1 cellular context compared by ENCODE assay signal in the genomic region with DNA sequence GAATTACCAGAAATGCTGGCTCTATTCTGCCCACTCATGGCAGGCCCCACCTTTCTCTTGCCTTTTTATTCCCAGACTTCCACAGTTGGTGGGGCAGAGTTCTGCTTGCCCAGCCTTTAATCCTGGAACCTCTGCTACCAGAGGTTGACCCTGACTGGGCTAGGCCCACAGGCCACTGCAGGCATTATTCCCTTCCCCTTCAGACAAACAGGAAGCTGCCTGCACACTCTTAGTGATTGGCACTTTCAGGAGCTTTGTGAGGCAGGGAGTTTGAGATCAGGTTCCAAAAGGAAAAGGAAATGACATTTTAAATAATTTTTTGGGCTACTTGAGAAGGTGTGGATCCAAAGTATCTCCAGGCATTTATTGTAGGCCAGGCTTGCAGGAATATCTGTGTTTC.
A peak's percentile ranks its signal among the peaks of the same experiment; 100 is the strongest.
TF ChIP-seq lines count a peak whose summit lies in the region.

No MANE protein-coding gene starts in this region.

TF ChIP-seq in K562, 482 proteins besides CTCF, POLR2A, EP300 and RAD21:
- TF ChIP-seq ZBTB33 (CRISPR knock-in tag; IDR thresholded peaks at IDR 0.05), result no peak
- TF ChIP-seq, protein P1, sequence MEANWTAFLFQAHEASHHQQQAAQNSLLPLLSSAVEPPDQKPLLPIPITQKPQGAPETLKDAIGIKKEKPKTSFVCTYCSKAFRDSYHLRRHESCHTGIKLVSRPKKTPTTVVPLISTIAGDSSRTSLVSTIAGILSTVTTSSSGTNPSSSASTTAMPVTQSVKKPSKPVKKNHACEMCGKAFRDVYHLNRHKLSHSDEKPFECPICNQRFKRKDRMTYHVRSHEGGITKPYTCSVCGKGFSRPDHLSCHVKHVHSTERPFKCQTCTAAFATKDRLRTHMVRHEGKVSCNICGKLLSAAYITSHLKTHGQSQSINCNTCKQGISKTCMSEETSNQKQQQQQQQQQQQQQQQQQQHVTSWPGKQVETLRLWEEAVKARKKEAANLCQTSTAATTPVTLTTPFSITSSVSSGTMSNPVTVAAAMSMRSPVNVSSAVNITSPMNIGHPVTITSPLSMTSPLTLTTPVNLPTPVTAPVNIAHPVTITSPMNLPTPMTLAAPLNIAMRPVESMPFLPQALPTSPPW (CRISPR knock-in tag; IDR thresholded peaks at IDR 0.05), result no peak
- TF ChIP-seq SRSF7 (optimal IDR thresholded peaks at IDR 0.05; ENCODE audit: low read depth, low read length), result no peak
- no peak for TF ChIP-seq HINFP (tag; conservative IDR thresholded peaks at IDR 0.05; ENCODE audit: low read depth)
- TF ChIP-seq, protein P2, sequence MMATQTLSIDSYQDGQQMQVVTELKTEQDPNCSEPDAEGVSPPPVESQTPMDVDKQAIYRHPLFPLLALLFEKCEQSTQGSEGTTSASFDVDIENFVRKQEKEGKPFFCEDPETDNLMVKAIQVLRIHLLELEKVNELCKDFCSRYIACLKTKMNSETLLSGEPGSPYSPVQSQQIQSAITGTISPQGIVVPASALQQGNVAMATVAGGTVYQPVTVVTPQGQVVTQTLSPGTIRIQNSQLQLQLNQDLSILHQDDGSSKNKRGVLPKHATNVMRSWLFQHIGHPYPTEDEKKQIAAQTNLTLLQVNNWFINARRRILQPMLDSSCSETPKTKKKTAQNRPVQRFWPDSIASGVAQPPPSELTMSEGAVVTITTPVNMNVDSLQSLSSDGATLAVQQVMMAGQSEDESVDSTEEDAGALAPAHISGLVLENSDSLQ (IDR thresholded peaks at IDR 0.05), result 0 out of 2 replicates have a peak, but pooled peaks have one; percentile 28
- TF ChIP-seq ZNF263 (CRISPR knock-in tag; IDR thresholded peaks at IDR 0.05; ENCODE audit: borderline replicate concordance), result no peak
- TF ChIP-seq HOXB6 (CRISPR knock-in tag; IDR thresholded peaks at IDR 0.05; ENCODE audit: borderline replicate concordance), result no peak
- TF ChIP-seq HDGF (IDR thresholded peaks at IDR 0.05), result no peak
